Comparison of ENCODE assay signal across 19 cellular contexts in genomic region chr12:55757701-55758100, GRCh38. TPM values are rescaled to one million over a fixed set of nuclear protein-coding genes. Genes with fewer than 3 reads are reported as not detected.
DNase-seq lines count a peak whose midpoint lies in the region; ATAC-seq and TF ChIP-seq lines count a peak whose summit lies in the region.
"Had no signal": no experiment of that assay in that cellular context is flagged by ENCODE, and none has a peak within 500 bp of the region (broad histone marks: within the 10 kb centered on the region; RNA-seq: fewer than 3 reads in every experiment).

No MANE protein-coding gene starts in this region.

- POLR2A ChIA-PET in activated CD4-positive, alpha-beta memory T cell treated with anti-CD3 and anti-CD28 coated beads for 36 hours (lab: Charles Lee): no interaction called here
- POLR2A ChIA-PET in OCI-LY7 (lab: Charles Lee): interaction anchor here (0.6 to 1.9 kb wide), 6 partner anchors 13 to 244 kb away, joined by 3 to 5 read pairs (median 4); no protein-coding TSS in a partner anchor

- peaks cover 2% of the 10 kb centered on the region for H3K79me1 ChIP-seq in mesendoderm (ENCODE audit: low read length)

- H3K79me2 ChIP-seq in mesendoderm (ENCODE audit: control insufficient read depth, insufficient read depth, low read length) (no peaks in the 10 kb centered on the region), OCI-LY7 (ENCODE audit: insufficient read depth, low read depth, low read length) (no peaks in the 10 kb centered on the region)

- H3K9me3 Mint-ChIP-seq in natural killer cell treated with Interleukin-12 subunit alpha and Interleukin-12 subunit beta and Interleukin-15 and Interleukin-18, amount 100 ng/mL, for 72 hours: no peaks in the 10 kb centered on the region
- no peaks in the 10 kb centered on the region for H3K9me3 Mint-ChIP-seq in natural killer cell
- no peaks in the 10 kb centered on the region for H3K9me3 Mint-ChIP-seq in activated CD4-positive, alpha-beta memory T cell treated with anti-CD3 and anti-CD28 coated beads for 36 hours

- no peaks in the 10 kb centered on the region for H3K9me2 ChIP-seq in OCI-LY7 (ENCODE audit: insufficient read depth, low read length)

- H3K56ac ChIP-seq in mesendoderm (ENCODE audit: low read length): peak overlapping the region; percentile 15

- WGBS in mesendoderm (ENCODE audit: extremely low coverage, insufficient coverage, low lambda C conversion rate): no CpG with 5 or more reads among the region's 2 CpGs

- H2BK5ac ChIP-seq in mesendoderm (ENCODE audit: low read length): no peak overlapping the region

- H3K27ac Mint-ChIP-seq in natural killer cell treated with Interleukin-12 subunit alpha and Interleukin-12 subunit beta and Interleukin-15 and Interleukin-18, amount 100 ng/mL, for 72 hours: peak overlapping the region; percentile 19 to 45
- peak overlapping the region in 1 of 2 donors; percentile 1 for H3K27ac Mint-ChIP-seq in natural killer cell
- peak overlapping the region; percentile 40 for H3K27ac Mint-ChIP-seq in activated CD4-positive, alpha-beta memory T cell treated with anti-CD3 and anti-CD28 coated beads for 36 hours

- H3K27ac ChIP-seq in mesendoderm (ENCODE audit: low read depth, low read length) (peak overlapping the region; percentile 36), Peyer's patch (no peak overlapping the region), OCI-LY7 (ENCODE audit: low read depth, low read length, poor library complexity, severe bottlenecking) (no peak overlapping the region)
- H3K27ac ChIP-seq: ascending aorta, heart left ventricle, left lung, right atrium auricular region, thyroid gland had no signal

- H4K8ac ChIP-seq in mesendoderm (ENCODE audit: low read depth, low read length): no peak overlapping the region

- H2AK5ac ChIP-seq in mesendoderm (ENCODE audit: low read length): no peak overlapping the region

- no peak overlapping the region for H3K23ac ChIP-seq in mesendoderm (ENCODE audit: low read length)

- H3K18ac ChIP-seq in mesendoderm (ENCODE audit: low read length): no peak overlapping the region

- TF ChIP-seq CTCF in natural killer cell (IDR thresholded peaks at IDR 0.05): no peak
- TF ChIP-seq CTCF in Peyer's patch (IDR thresholded peaks at IDR 0.05): no peak
- no peak for TF ChIP-seq CTCF in OCI-LY7 (conservative IDR thresholded peaks at IDR 0.05; ENCODE audit: low read length)

- H3K4me1 ChIP-seq in mesendoderm (ENCODE audit: control insufficient read depth, low read depth, low read length) (peaks cover 3% of the 10 kb centered on the region), Peyer's patch (no peaks in the 10 kb centered on the region), OCI-LY7 (ENCODE audit: insufficient read depth, low read length, poor library complexity, severe bottlenecking) (no peaks in the 10 kb centered on the region)
- H3K4me1 ChIP-seq: ascending aorta, heart left ventricle, left lung, right atrium auricular region had no signal

- H2AFZ ChIP-seq in OCI-LY7 (ENCODE audit: low read length): no peak overlapping the region

- CTCF ChIA-PET in activated CD4-positive, alpha-beta memory T cell treated with anti-CD3 and anti-CD28 coated beads for 36 hours (lab: Charles Lee): interaction anchor here (0.9 to 7.1 kb wide), 3 partner anchors 14 to 43 kb away, joined by 3 to 38 read pairs (median 10); partner anchors contain the start of gene GDF11
- CTCF ChIA-PET in OCI-LY7 (lab: Charles Lee; ENCODE audit: unreplicated experiment): no interaction called here

- no peak overlapping the region for H4K5ac ChIP-seq in mesendoderm (ENCODE audit: low read length)

- H3K36me3 ChIP-seq in mesendoderm (ENCODE audit: control insufficient read depth, insufficient read depth, low read length): peaks cover 11% of the 10 kb centered on the region
- H3K36me3 ChIP-seq in Peyer's patch: peaks cover 0 to 89% (median 0%) of the 10 kb centered on the region in 3 donors
- H3K36me3 ChIP-seq in OCI-LY7 (ENCODE audit: insufficient read depth, low read length): peaks cover 96% of the 10 kb centered on the region

- TF ChIP-seq POLR2A in Peyer's patch (IDR thresholded peaks at IDR 0.05): no peak

- H3K27me3 ChIP-seq in mesendoderm (ENCODE audit: insufficient read depth, low read length, poor library complexity): no peaks in the 10 kb centered on the region
- no peaks in the 10 kb centered on the region for H3K27me3 ChIP-seq in Peyer's patch
- H3K27me3 ChIP-seq: ascending aorta, heart left ventricle, left lung, right atrium auricular region, thyroid gland had no signal

- H3K27me3 Mint-ChIP-seq in natural killer cell treated with Interleukin-12 subunit alpha and Interleukin-12 subunit beta and Interleukin-15 and Interleukin-18, amount 100 ng/mL, for 72 hours: no peaks in the 10 kb centered on the region
- no peaks in the 10 kb centered on the region for H3K27me3 Mint-ChIP-seq in natural killer cell (ENCODE audit: low read depth in 2 of 2)
- no peaks in the 10 kb centered on the region for H3K27me3 Mint-ChIP-seq in activated CD4-positive, alpha-beta memory T cell treated with anti-CD3 and anti-CD28 coated beads for 36 hours

- H3K4me3 ChIP-seq in mesendoderm (ENCODE audit: low read length): no peak overlapping the region
- H3K4me3 ChIP-seq in Peyer's patch: no peak overlapping the region
- H3K4me3 ChIP-seq in OCI-LY7 (ENCODE audit: low read depth, low read length, poor library complexity, severe bottlenecking): no peak overlapping the region
- H3K4me3 ChIP-seq: ascending aorta, heart left ventricle, left lung, mucosa of descending colon, right atrium auricular region, thyroid gland had no signal

- no peak overlapping the region for H2BK15ac ChIP-seq in mesendoderm (replicated peaks; ENCODE audit: low read depth)

- H3K9me3 ChIP-seq in Peyer's patch (no peaks in the 10 kb centered on the region), OCI-LY7 (ENCODE audit: low read length) (no peaks in the 10 kb centered on the region)
- H3K9me3 ChIP-seq: ascending aorta, heart left ventricle, left lung, mucosa of descending colon, right atrium auricular region, thyroid gland had no signal

- peaks cover 6 to 7% of the 10 kb centered on the region in 2 donors for H3K4me1 Mint-ChIP-seq in natural killer cell treated with Interleukin-12 subunit alpha and Interleukin-12 subunit beta and Interleukin-15 and Interleukin-18, amount 100 ng/mL, for 72 hours (ENCODE audit: low read depth in 2 of 2)
- peaks cover 4 to 7% of the 10 kb centered on the region in 2 donors for H3K4me1 Mint-ChIP-seq in natural killer cell
- peaks cover 28% of the 10 kb centered on the region for H3K4me1 Mint-ChIP-seq in activated CD4-positive, alpha-beta memory T cell treated with anti-CD3 and anti-CD28 coated beads for 36 hours (ENCODE audit: low read depth)

- H3K4ac ChIP-seq in mesendoderm (ENCODE audit: low read depth, low read length): no peak overlapping the region

- no peak overlapping the region for H3K4me2 ChIP-seq in mesendoderm (ENCODE audit: low read length)
- H3K4me2 ChIP-seq in OCI-LY7 (ENCODE audit: low read length): no peak overlapping the region

- H3K36me3 Mint-ChIP-seq in natural killer cell treated with Interleukin-12 subunit alpha and Interleukin-12 subunit beta and Interleukin-15 and Interleukin-18, amount 100 ng/mL, for 72 hours: peaks cover 37% of the 10 kb centered on the region
- H3K36me3 Mint-ChIP-seq in natural killer cell: peaks cover 19% of the 10 kb centered on the region
- peaks cover 41% of the 10 kb centered on the region for H3K36me3 Mint-ChIP-seq in activated CD4-positive, alpha-beta memory T cell treated with anti-CD3 and anti-CD28 coated beads for 36 hours

- no peak for DNase-seq in natural killer cell treated with Interleukin-12 subunit alpha and Interleukin-12 subunit beta and Interleukin-15 and Interleukin-18, amount 100 ng/mL, for 72 hours (ENCODE audit: low spot score)
- DNase-seq in natural killer cell (no peak), mesendoderm (peak; percentile 51), Peyer's patch (no peak), OCI-LY7 (ENCODE audit: low spot score) (no peak), AG20443 (ENCODE audit: low spot score) (no peak)
- DNase-seq in activated CD4-positive, alpha-beta memory T cell treated with anti-CD3 and anti-CD28 coated beads for 36 hours: no peak
- DNase-seq: activated CD4-positive, CD25-positive, alpha-beta regulatory T cell; activated naive CD4-positive, alpha-beta T cell treated with Interleukin-2 at 50 U/mL for 16 hours; heart left ventricle; left lung; mucosa of descending colon; NCI-H1105 treated with DMSO at 0.1 percent for 48 hours; NCI-H510A; thyroid gland had no signal

- no peak for ATAC-seq in natural killer cell treated with Interleukin-12 subunit alpha and Interleukin-12 subunit beta and Interleukin-15 and Interleukin-18, amount 100 ng/mL, for 72 hours
- ATAC-seq in natural killer cell (no peak), HG03139 (IDR thresholded peaks at IDR 0.05; ENCODE audit: unreplicated experiment) (no peak)
- ATAC-seq: heart left ventricle, left lung, mucosa of descending colon, Right ventricle myocardium inferior had no signal

- no peak overlapping the region for H2BK120ac ChIP-seq in mesendoderm (ENCODE audit: low read depth, low read length)

- H3K9ac ChIP-seq in mesendoderm (ENCODE audit: low read length): no peak overlapping the region

- no TSS peak for BruUV-seq in OCI-LY7 (replicated peaks; lab: Mats Ljungman, UMichigan)

- intact Hi-C loops in natural killer cell (cut with micrococcal nuclease): no loop called here
- intact Hi-C loops in activated CD4-positive, alpha-beta memory T cell treated with anti-CD3 and anti-CD28 coated beads for 36 hours (cut with micrococcal nuclease): no loop called here
- intact Hi-C loops in OCI-LY7 (cut with micrococcal nuclease; ENCODE audit: unreplicated experiment): loop anchor here (5.0 kb wide), 1 partner anchor 35 kb away; no protein-coding TSS in a partner anchor

- H4K20me1 ChIP-seq in OCI-LY7 (ENCODE audit: insufficient read depth, low read length): no peaks in the 10 kb centered on the region

- no peak overlapping the region for H3K4me3 Mint-ChIP-seq in natural killer cell treated with Interleukin-12 subunit alpha and Interleukin-12 subunit beta and Interleukin-15 and Interleukin-18, amount 100 ng/mL, for 72 hours
- no peak overlapping the region for H3K4me3 Mint-ChIP-seq in natural killer cell
- no peak overlapping the region for H3K4me3 Mint-ChIP-seq in activated CD4-positive, alpha-beta memory T cell treated with anti-CD3 and anti-CD28 coated beads for 36 hours

RNA-seq across cellular contexts. Expression of gene GDF11, which starts 14.8 kb away (rescaled TPM):
- 10 to 100 TPM in 1 of 2 donors, 1 to 10 TPM in 1; 5.0 to 18.4 TPM for total RNA-seq in natural killer cell treated with Interleukin-12 subunit alpha and Interleukin-12 subunit beta and Interleukin-15 and Interleukin-18, amount 100 ng/mL, for 72 hours
- total RNA-seq in natural killer cell (10 to 100 TPM in 2 of 3 donors, 1 to 10 TPM in 1; 9.2 to 12.1 (median 10.2) TPM), Peyer's patch (10 to 100 TPM in 1 of 4 donors, 1 to 10 TPM in 1, under 1 TPM in 2; 0.35 to 14.9 (median 1.1) TPM), OCI-LY7 (2022) (18.0 and 19.9 TPM in 2 replicates)
- 1 to 10 TPM; 7.7 to 8.7 TPM for total RNA-seq in activated CD4-positive, alpha-beta memory T cell treated with anti-CD3 and anti-CD28 coated beads for 36 hours
- polyA plus RNA-seq in mesendoderm (2013, experiment 1 of 2): 6.5 TPM
- 7.0 TPM for polyA plus RNA-seq in mesendoderm (2013, experiment 2 of 2)
- 4.5 and 5.2 TPM in 2 replicates for total RNA-seq in OCI-LY7 (2014; rRNA removed; shearing (Covaris generic))

RNA-seq across cellular contexts. Expression of gene CD63, which starts 28.9 kb away (rescaled TPM):
- total RNA-seq in natural killer cell treated with Interleukin-12 subunit alpha and Interleukin-12 subunit beta and Interleukin-15 and Interleukin-18, amount 100 ng/mL, for 72 hours: 100 to 1,000 TPM; 263 to 327 TPM
- 100 to 1,000 TPM; 296 to 441 (median 319) TPM for total RNA-seq in natural killer cell
- 100 to 1,000 TPM; 204 to 210 TPM for total RNA-seq in activated CD4-positive, alpha-beta memory T cell treated with anti-CD3 and anti-CD28 coated beads for 36 hours
- 760 TPM for polyA plus RNA-seq in mesendoderm (2013, experiment 1 of 2)
- 752 TPM for polyA plus RNA-seq in mesendoderm (2013, experiment 2 of 2)
- 100 to 1,000 TPM; 139 to 433 (median 351) TPM for total RNA-seq in Peyer's patch
- 102 and 143 TPM in 2 replicates for total RNA-seq in OCI-LY7 (2014; rRNA removed; shearing (Covaris generic))
- 112 and 130 TPM in 2 replicates for total RNA-seq in OCI-LY7 (2022)

RNA-seq across cellular contexts. Expression of gene RDH5, which starts 37.5 kb away (rescaled TPM):
- total RNA-seq in natural killer cell treated with Interleukin-12 subunit alpha and Interleukin-12 subunit beta and Interleukin-15 and Interleukin-18, amount 100 ng/mL, for 72 hours: 10 to 100 TPM; 10.2 to 11.7 TPM
- total RNA-seq in natural killer cell (10 to 100 TPM in 2 of 3 donors, 1 to 10 TPM in 1; 9.6 to 19.0 (median 10.1) TPM), Peyer's patch (100 to 1,000 TPM in 1 of 4 donors, 10 to 100 TPM in 3; 47.0 to 113 (median 90.9) TPM), OCI-LY7 (2022) (19.6 and 20.1 TPM in 2 replicates)
- total RNA-seq in activated CD4-positive, alpha-beta memory T cell treated with anti-CD3 and anti-CD28 coated beads for 36 hours: 1 to 10 TPM; 5.1 to 7.0 TPM
- polyA plus RNA-seq in mesendoderm (2013, experiment 1 of 2): 2.5 TPM
- polyA plus RNA-seq in mesendoderm (2013, experiment 2 of 2): 2.0 TPM
- 6.2 and 8.9 TPM in 2 replicates for total RNA-seq in OCI-LY7 (2014; rRNA removed; shearing (Covaris generic))

RNA-seq across cellular contexts. Expression of gene BLOC1S1, which starts 41.9 kb away (rescaled TPM):
- total RNA-seq in natural killer cell treated with Interleukin-12 subunit alpha and Interleukin-12 subunit beta and Interleukin-15 and Interleukin-18, amount 100 ng/mL, for 72 hours: 10 to 100 TPM; 54.8 to 85.8 TPM
- total RNA-seq in natural killer cell: 10 to 100 TPM; 75.8 to 83.7 (median 81.0) TPM
- total RNA-seq in activated CD4-positive, alpha-beta memory T cell treated with anti-CD3 and anti-CD28 coated beads for 36 hours: 100 to 1,000 TPM; 153 to 162 TPM
- polyA plus RNA-seq in mesendoderm (2013, experiment 1 of 2): 63.3 TPM
- 65.5 TPM for polyA plus RNA-seq in mesendoderm (2013, experiment 2 of 2)
- 100 to 1,000 TPM in 3 of 4 donors, 10 to 100 TPM in 1; 72.6 to 332 (median 248) TPM for total RNA-seq in Peyer's patch
- total RNA-seq in OCI-LY7 (2014; rRNA removed; shearing (Covaris generic)): 139 and 161 TPM in 2 replicates
- 152 and 159 TPM in 2 replicates for total RNA-seq in OCI-LY7 (2022)

RNA-seq across cellular contexts. Expression of gene ITGA7, which starts 50.0 kb away (rescaled TPM):
- total RNA-seq in natural killer cell treated with Interleukin-12 subunit alpha and Interleukin-12 subunit beta and Interleukin-15 and Interleukin-18, amount 100 ng/mL, for 72 hours: 1 to 10 TPM; 2.1 to 4.2 TPM
- total RNA-seq in natural killer cell (1 to 10 TPM; 2.8 to 4.6 (median 4.3) TPM), Peyer's patch (10 to 100 TPM; 13.1 to 29.0 (median 27.0) TPM), OCI-LY7 (2022) (3.3 and 4.0 TPM in 2 replicates)
- total RNA-seq in activated CD4-positive, alpha-beta memory T cell treated with anti-CD3 and anti-CD28 coated beads for 36 hours: 1 to 10 TPM; 4.1 to 4.5 TPM
- polyA plus RNA-seq in mesendoderm (2013, experiment 1 of 2): 20.8 TPM
- polyA plus RNA-seq in mesendoderm (2013, experiment 2 of 2): 20.1 TPM
- total RNA-seq in OCI-LY7 (2014; rRNA removed; shearing (Covaris generic)): 1.5 and 2.3 TPM in 2 replicates
